In the genomic region with DNA sequence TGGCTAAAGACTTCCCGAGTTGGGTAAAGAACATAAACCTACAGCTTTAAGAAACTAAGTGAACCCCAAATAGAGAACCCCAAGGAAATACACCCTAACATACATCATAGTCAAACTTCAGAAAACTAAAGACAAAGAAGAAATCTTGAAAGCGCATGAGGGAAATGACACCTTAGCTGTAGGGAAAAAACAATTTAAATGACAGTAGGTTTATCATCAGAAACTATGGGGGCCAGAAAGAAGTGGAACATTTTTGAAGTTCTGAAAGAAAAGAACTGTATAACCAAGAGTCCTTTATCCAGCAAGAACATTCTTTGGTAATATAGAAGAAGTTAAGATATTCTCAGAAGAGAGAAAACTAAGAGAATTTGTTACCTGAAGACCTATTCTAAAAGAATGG, we compare ENCODE assay signal across 10 cellular contexts. TPM values are rescaled to one million over a fixed set of nuclear protein-coding genes. Genes with fewer than 3 reads are reported as not detected.
"Had no signal": no experiment of that assay in that cellular context is flagged by ENCODE, and none has a peak within 500 bp of the region (broad histone marks: within the 10 kb centered on the region; RNA-seq: fewer than 3 reads in every experiment).

No MANE protein-coding gene starts in this region.

- H3K27ac ChIP-seq: HL-60, KMS-11 had no signal

- DNase-seq: IMR-90, KBM-7, KG1 had no signal

- ATAC-seq: HepG2 had no signal

- H3K4me3 Mint-ChIP-seq: IgD-negative memory B cell had no signal

- FAIRE-seq: HepG2, HTR-8/SVneo had no signal

- H3K9ac ChIP-seq: KMS-11 had no signal

- H3K36me3 Mint-ChIP-seq: IgD-negative memory B cell had no signal

- H3K27ac Mint-ChIP-seq: IgD-negative memory B cell had no signal

- H3K4me1 Mint-ChIP-seq: IgD-negative memory B cell had no signal

- H3K4me2 ChIP-seq: KMS-11 had no signal

RNA-seq across cellular contexts. Expression of a gene that starts 15.5 kb away (rescaled TPM):
- total RNA-seq: HepG2, HT-29, HT1080, IMR-90 had no signal
- polyA plus RNA-seq: HepG2, IgD-negative memory B cell, IMR-90 had no signal

RNA-seq across cellular contexts. Expression of a gene that starts 38.7 kb away (rescaled TPM):
- total RNA-seq: HT1080, IMR-90 had no signal
- polyA plus RNA-seq: IgD-negative memory B cell, IMR-90 had no signal
